17 cellular contexts compared by ENCODE assay signal in genomic region chr16:82301108-82301755, GRCh38.
"Had no signal": no experiment of that assay in that cellular context is flagged by ENCODE, and none has a peak within 500 bp of the region (broad histone marks: within the 10 kb centered on the region; RNA-seq: fewer than 3 reads in every experiment).

No MANE protein-coding gene starts in this region.

- H3K4me1 Mint-ChIP-seq: activated CD4-positive, alpha-beta T cell treated with anti-CD3 and anti-CD28 coated beads, Interleukin-2, amount 10 ng/mL, durations not matched to agents 7 days and 5 days; brain; endodermal cell; naive B cell; stimulated activated memory B cell treated with anti-CD40 and anti-IgM and Interleukin-4, amounts not matched to agents 10 μg/mL and 1 μg/mL and 100 μg/mL, for 72 hours had no signal

- H3K36me3 Mint-ChIP-seq: brain; naive B cell; stimulated activated memory B cell treated with anti-CD40 and anti-IgM and Interleukin-4, amounts not matched to agents 10 μg/mL and 1 μg/mL and 100 μg/mL, for 72 hours had no signal

- H3K27me3 Mint-ChIP-seq: naive B cell; stimulated activated memory B cell treated with anti-CD40 and anti-IgM and Interleukin-4, amounts not matched to agents 10 μg/mL and 1 μg/mL and 100 μg/mL, for 72 hours had no signal

- FAIRE-seq: colon, keratinocyte had no signal

- H3K27ac Mint-ChIP-seq: activated CD4-positive, alpha-beta T cell treated with anti-CD3 and anti-CD28 coated beads, Interleukin-2, amount 10 ng/mL, durations not matched to agents 7 days and 5 days; activated T-cell treated with anti-CD3 and anti-CD28 coated beads, Interleukin-2, amount 50 U/mL, for 72 hours; endodermal cell; naive B cell; stimulated activated memory B cell treated with anti-CD40 and anti-IgM and Interleukin-4, amounts not matched to agents 10 μg/mL and 1 μg/mL and 100 μg/mL, for 72 hours had no signal

- H3K4me3 Mint-ChIP-seq: activated CD4-positive, alpha-beta T cell treated with anti-CD3 and anti-CD28 coated beads, Interleukin-2, amount 10 ng/mL, durations not matched to agents 7 days and 5 days; activated T-cell treated with anti-CD3 and anti-CD28 coated beads, Interleukin-2, amount 50 U/mL, for 72 hours; endodermal cell; naive B cell; stimulated activated memory B cell treated with anti-CD40 and anti-IgM and Interleukin-4, amounts not matched to agents 10 μg/mL and 1 μg/mL and 100 μg/mL, for 72 hours had no signal

- H3K9me3 Mint-ChIP-seq: activated CD4-positive, alpha-beta T cell treated with anti-CD3 and anti-CD28 coated beads, Interleukin-2, amount 10 ng/mL, durations not matched to agents 7 days and 5 days; activated T-cell treated with anti-CD3 and anti-CD28 coated beads, Interleukin-2, amount 50 U/mL, for 72 hours; endodermal cell; stimulated activated memory B cell treated with anti-CD40 and anti-IgM and Interleukin-4, amounts not matched to agents 10 μg/mL and 1 μg/mL and 100 μg/mL, for 72 hours had no signal

- DNase-seq: activated CD4-positive, alpha-beta T cell treated with anti-CD3 and anti-CD28 coated beads, Interleukin-2, amount 10 ng/mL, durations not matched to agents 7 days and 5 days; activated T-cell treated with anti-CD3 and anti-CD28 coated beads, Interleukin-2, amount 50 U/mL, for 72 hours; central memory CD4-positive, alpha-beta T cell; endodermal cell; foreskin fibroblast; mucosa of descending colon; naive B cell; pancreas; sigmoid colon; SK-N-SH; stimulated activated CD4-positive, alpha-beta T cell treated with anti-CD3 and anti-CD28 coated beads, Interleukin-4, amount 100 ng/mL, for 24 hours; thyroid gland had no signal

- ATAC-seq: activated T-cell treated with anti-CD3 and anti-CD28 coated beads, Interleukin-2, amount 50 U/mL, for 72 hours; left lobe of liver; mucosa of descending colon; pancreas had no signal
